ENCODE assay signal across 14 cellular contexts in the genomic region with DNA sequence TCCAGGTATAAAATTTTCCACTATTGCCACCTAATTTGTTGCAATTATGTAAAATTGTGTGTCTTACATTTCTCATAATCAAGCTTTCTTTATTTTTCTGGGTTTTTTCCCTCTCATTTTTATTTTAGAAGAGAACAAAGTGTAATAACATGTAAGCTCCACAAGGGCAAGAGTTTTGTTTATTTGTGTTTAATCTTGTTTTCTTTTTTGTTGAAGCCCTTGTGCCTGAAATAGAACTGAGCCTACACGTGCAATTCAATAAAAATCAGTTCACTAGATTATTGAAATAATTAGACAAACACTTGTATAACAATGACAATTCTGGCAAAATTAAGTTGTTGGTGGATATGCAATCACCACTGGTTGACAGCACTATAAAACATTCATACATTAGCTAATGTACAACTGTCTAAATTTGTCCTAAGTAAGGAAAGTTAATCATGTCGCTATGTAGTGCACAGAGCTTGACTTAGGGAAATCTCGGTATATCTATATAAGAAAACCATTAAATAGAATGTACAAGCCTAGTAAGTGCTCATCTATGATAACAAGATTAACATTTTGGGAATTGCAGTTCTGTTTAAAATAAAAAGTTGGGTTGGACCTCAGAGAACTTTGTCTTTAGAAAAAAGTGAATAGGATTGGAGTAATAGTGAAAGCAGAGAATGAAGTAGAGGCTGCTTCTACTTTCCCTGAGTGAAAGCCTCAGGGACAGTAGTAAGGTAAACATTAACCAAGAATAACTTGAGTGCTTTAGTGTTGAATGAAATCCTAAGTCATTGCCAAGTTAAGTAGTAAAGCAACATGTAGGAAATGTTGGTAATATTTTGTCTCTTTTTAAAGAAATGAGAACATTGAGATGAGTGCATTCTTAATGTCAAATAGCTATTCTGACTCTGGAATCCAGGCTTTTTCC. TPM values are rescaled to one million over a fixed set of nuclear protein-coding genes. Genes with fewer than 3 reads are reported as not detected.
A peak's percentile ranks its signal among the peaks of the same experiment; 100 is the strongest.
DNase-seq lines count a peak whose midpoint lies in the region; ATAC-seq and TF ChIP-seq lines count a peak whose summit lies in the region.
"Had no signal": no experiment of that assay in that cellular context is flagged by ENCODE, and none has a peak within 500 bp of the region (broad histone marks: within the 10 kb centered on the region; RNA-seq: fewer than 3 reads in every experiment).

No MANE protein-coding gene starts in this region.

- H3K4ac ChIP-seq in neuronal stem cell (ENCODE audit: low read length), result no peak overlapping the region

- H3K36me3 ChIP-seq in endodermal cell (ENCODE audit: control insufficient read depth, insufficient read depth, low read length) (no peaks in the 10 kb centered on the region), transverse colon (no peaks in the 10 kb centered on the region), neuronal stem cell (replicated peaks in 1 of 2; ENCODE audit: control insufficient read depth in 2 of 2, insufficient read depth in 2 of 2, low read length in 2 of 2) (no peaks in the 10 kb centered on the region)

- H3K18ac ChIP-seq in neuronal stem cell (ENCODE audit: low read length), result no peak overlapping the region

- H3K4me2 ChIP-seq in neuronal stem cell (ENCODE audit: insufficient read depth, low read length, poor library complexity, severe bottlenecking), result no peak overlapping the region
- H3K4me2 ChIP-seq: GM23338 had no signal

- no peaks in the 10 kb centered on the region for H3K27me3 Mint-ChIP-seq in endodermal cell (ENCODE audit: insufficient read depth)
- H3K27me3 Mint-ChIP-seq: CD4-positive, alpha-beta T cell; stimulated activated naive CD8-positive, alpha-beta T cell treated with anti-CD3 and anti-CD28 coated beads, Interleukin-15, Interleukin-2, amounts not matched to agents 100 ng/mL and 50 ng/mL, for 24 hours had no signal

- H3K9me3 ChIP-seq in endodermal cell (ENCODE audit: control insufficient read depth, low read length), result peaks cover 18% of the 10 kb centered on the region
- peaks cover 3 to 7% of the 10 kb centered on the region in 2 donors for H3K9me3 ChIP-seq in transverse colon
- no peaks in the 10 kb centered on the region for H3K9me3 ChIP-seq in neuronal stem cell (replicated peaks in 1 of 2; ENCODE audit: control insufficient read depth in 2 of 2, insufficient read depth in 1 of 2, low read depth in 1 of 2, low read length in 2 of 2)

- no peak overlapping the region for H3K14ac ChIP-seq in neuronal stem cell (ENCODE audit: low read length)

- in situ Hi-C loops in transverse colon (cut with MboI; ENCODE audit: low pct_ligation_motif_present in 1 of 4, low pct_unique_long_range_greater_than_20kb in 1 of 4, low sequenced_read_pairs in 3 of 4), result no loop called here

- H3K4me1 Mint-ChIP-seq in endodermal cell, result peaks cover 20% of the 10 kb centered on the region

- no peak overlapping the region for H2AFZ ChIP-seq in neuronal stem cell (ENCODE audit: low read length)
- H2AFZ ChIP-seq: GM23338 had no signal

- peaks cover 3% of the 10 kb centered on the region for H3K4me1 ChIP-seq in endodermal cell (ENCODE audit: control insufficient read depth, insufficient read depth, low read length)
- H3K4me1 ChIP-seq in transverse colon, result peaks cover 0 to 17% (median 2%) of the 10 kb centered on the region in 4 donors
- H3K4me1 ChIP-seq in neuronal stem cell (ENCODE audit: control insufficient read depth in 2 of 2, insufficient read depth in 1 of 2, low read depth in 1 of 2, low read length in 2 of 2), result peaks cover 0 to 4% of the 10 kb centered on the region in 2 donors

- H2BK5ac ChIP-seq in neuronal stem cell (ENCODE audit: low read length), result no peak overlapping the region

- H3K27me3 ChIP-seq in endodermal cell (ENCODE audit: control insufficient read depth, insufficient read depth, low read length, poor library complexity, severe bottlenecking) (no peaks in the 10 kb centered on the region), transverse colon (no peaks in the 10 kb centered on the region), neuronal stem cell (ENCODE audit: control insufficient read depth in 3 of 3, insufficient read depth in 3 of 3, low read depth in 1 of 3, low read length in 3 of 3) (no peaks in the 10 kb centered on the region)

- H3K4me3 Mint-ChIP-seq in endodermal cell, result no peak overlapping the region
- H3K4me3 Mint-ChIP-seq: CD4-positive, alpha-beta T cell; GM23338; stimulated activated naive CD8-positive, alpha-beta T cell treated with anti-CD3 and anti-CD28 coated beads, Interleukin-15, Interleukin-2, amounts not matched to agents 100 ng/mL and 50 ng/mL, for 24 hours had no signal

- no peak overlapping the region for H2BK15ac ChIP-seq in neuronal stem cell (ENCODE audit: low read length)

- no peak for DNase-seq in endodermal cell
- no peak for DNase-seq in transverse colon
- DNase-seq in NCI-H187 (lab: John Stamatoyannopoulos, UW), result no peak
- DNase-seq in neuronal stem cell (ENCODE audit: low spot score), result no peak
- DNase-seq in activated effector memory CD4-positive, alpha-beta T cell treated with anti-CD3 and anti-CD28 coated beads, Interleukin-2, amount 50 U/mL, for 16 hours, result no peak
- DNase-seq: activated CD4-positive, alpha-beta T cell treated with anti-CD3 and anti-CD28 coated beads, Interleukin-2, amount 50 U/mL, for 4 hours; CD4-positive, alpha-beta T cell; small intestine had no signal

- peak; percentile 61 for TF ChIP-seq CTCF in endodermal cell (conservative IDR thresholded peaks at IDR 0.05)
- TF ChIP-seq CTCF in transverse colon (IDR thresholded peaks at IDR 0.05), result peak in 3 of 5 experiments; percentile 13 to 27 (median 24)

- no peak overlapping the region for H4K8ac ChIP-seq in neuronal stem cell (ENCODE audit: low read depth, low read length)

- no peak overlapping the region for H2BK12ac ChIP-seq in neuronal stem cell (ENCODE audit: low read length)

- H3K27ac Mint-ChIP-seq in endodermal cell, result no peak overlapping the region
- H3K27ac Mint-ChIP-seq: CD4-positive, alpha-beta T cell; GM23338; stimulated activated naive CD8-positive, alpha-beta T cell treated with anti-CD3 and anti-CD28 coated beads, Interleukin-15, Interleukin-2, amounts not matched to agents 100 ng/mL and 50 ng/mL, for 24 hours had no signal

- no peaks in the 10 kb centered on the region for H3K79me1 ChIP-seq in neuronal stem cell (ENCODE audit: low read depth, low read length)

- no peak for TF ChIP-seq POLR2A in transverse colon (IDR thresholded peaks at IDR 0.05)

- ATAC-seq in GM18909 (IDR thresholded peaks at IDR 0.05; ENCODE audit: poor library complexity, unreplicated experiment) (peak; percentile 75), HG02678 (IDR thresholded peaks at IDR 0.05; ENCODE audit: unreplicated experiment) (peak; percentile 89)
- ATAC-seq: GM23338 had no signal

- WGBS in endodermal cell (ENCODE audit: insufficient coverage in 1 of 2, insufficient read length in 1 of 2), 2 experiments, result 83 to 88% methylated on average over 1 of the region's 3 CpGs
- WGBS in transverse colon (ENCODE audit: low coverage in 1 of 2), 2 donors, result 34 to 41% methylated on average over 3 of the region's 3 CpGs
- WGBS in neuronal stem cell (ENCODE audit: extremely low coverage in 2 of 2, insufficient read length in 2 of 2, insufficient replicate concordance in 1 of 2), 2 donors, result no CpG with 5 or more reads among the region's 3 CpGs

- H2AK5ac ChIP-seq in neuronal stem cell (ENCODE audit: low read depth, low read length), result no peak overlapping the region

- H3K4me3 ChIP-seq in endodermal cell (ENCODE audit: low read length) (no peak overlapping the region), transverse colon (peak overlapping the region in 1 of 4 donors; percentile 21), neuronal stem cell (ENCODE audit: low read length in 2 of 2) (no peak overlapping the region)
- H3K4me3 ChIP-seq: GM23338, SK-N-MC had no signal

- peaks cover 26% of the 10 kb centered on the region for H3K9me3 Mint-ChIP-seq in endodermal cell

- peaks cover 3% of the 10 kb centered on the region for H3K36me3 Mint-ChIP-seq in endodermal cell (ENCODE audit: low read depth)

- no peak overlapping the region for H2BK120ac ChIP-seq in neuronal stem cell (ENCODE audit: low read depth, low read length)

- H3K27ac ChIP-seq in endodermal cell (ENCODE audit: low read depth, low read length), result no peak overlapping the region
- H3K27ac ChIP-seq in transverse colon, result peak overlapping the region in 2 of 4 donors; percentile 23 to 33
- no peak overlapping the region for H3K27ac ChIP-seq in neuronal stem cell (replicated peaks; ENCODE audit: low read length)
- H3K27ac ChIP-seq: SK-N-MC had no signal

- TF ChIP-seq EP300 in transverse colon (IDR thresholded peaks at IDR 0.05; ENCODE audit: low read depth), result no peak

- H4K91ac ChIP-seq in neuronal stem cell (ENCODE audit: low read depth, low read length, poor library complexity), result no peak overlapping the region

- H3K23ac ChIP-seq in neuronal stem cell (ENCODE audit: low read depth, low read length, poor library complexity), result no peak overlapping the region

- no peak overlapping the region for H3K9ac ChIP-seq in endodermal cell (ENCODE audit: extremely low read depth, low read length, poor library complexity, severe bottlenecking)
- H3K9ac ChIP-seq in neuronal stem cell (ENCODE audit: low read depth, low read length, poor library complexity), result no peak overlapping the region

- intact Hi-C loops in transverse colon (cut with DNase I; ENCODE audit: low total_unique reads), result no loop called here

RNA-seq across cellular contexts. Expression of gene NOL4, which starts 37.4 kb away (rescaled TPM):
- total RNA-seq in endodermal cell, result 1 to 10 TPM in 1 of 2 donors, under 1 TPM in 1; 0.93 to 1.1 TPM
- polyA plus RNA-seq in endodermal cell (2013, experiment 1 of 2), result 3.1 TPM
- 3.6 TPM for polyA plus RNA-seq in endodermal cell (2013, experiment 2 of 2)
- total RNA-seq in transverse colon, result 1 to 10 TPM in 1 of 4 donors, not detected in 3; 1.7 TPM
- 2.3 TPM for polyA plus RNA-seq in neuronal stem cell (2013, experiment 1 of 2)
- polyA plus RNA-seq in neuronal stem cell (2013, experiment 2 of 2), result 2.8 TPM
- total RNA-seq: CD4-positive, alpha-beta T cell; dermis microvascular lymphatic vessel endothelial cell had no signal
